ENCODE assay signal across 28 cellular contexts in genomic region chr6:67593247-67593646, GRCh38.
"Had no signal": no experiment of that assay in that cellular context is flagged by ENCODE, and none has a peak within 500 bp of the region (broad histone marks: within the 10 kb centered on the region; RNA-seq: fewer than 3 reads in every experiment).

No MANE protein-coding gene starts in this region.

- H2AFZ ChIP-seq: neural progenitor cell, parathyroid adenoma had no signal

- H3K4me3 ChIP-seq: neural progenitor cell, ovary, psoas muscle, skin epidermis, smooth muscle cell, spleen, suprapubic skin, testis, tibial artery, transverse colon, upper lobe of right lung, uterus had no signal

- H3K9ac ChIP-seq: neural progenitor cell, parathyroid adenoma had no signal

- H3K79me2 ChIP-seq: parathyroid adenoma had no signal

- H3K9me3 ChIP-seq: ovary, psoas muscle, testis, tibial artery, transverse colon, upper lobe of right lung, uterus had no signal

- H3K4me1 ChIP-seq: neural progenitor cell, parathyroid adenoma, psoas muscle, spleen, suprapubic skin, testis, tibial artery, transverse colon, upper lobe of right lung, uterus had no signal

- ATAC-seq: natural killer cell; psoas muscle; right cardiac atrium; sciatic nerve; stimulated activated memory B cell treated with anti-CD40 and anti-IgM and Interleukin-4, amounts not matched to agents 10 μg/mL and 1 μg/mL and 100 μg/mL, for 72 hours; stimulated activated naive CD8-positive, alpha-beta T cell treated with anti-CD3 and anti-CD28 coated beads, Interleukin-15, amount 100 ng/mL, for 72 hours; stimulated activated naive CD8-positive, alpha-beta T cell treated with anti-CD3 and anti-CD28 coated beads, Interleukin-15, Interleukin-2, amounts not matched to agents 100 U/mL and 50 U/mL, for 24 hours; upper lobe of right lung had no signal

- H3K4me2 ChIP-seq: neural progenitor cell, smooth muscle cell had no signal

- DNase-seq: natural killer cell; occipital lobe; ovary; posterior cingulate gyrus; psoas muscle; right cardiac atrium; spleen; stimulated activated CD4-positive, alpha-beta T cell treated with anti-CD3 and anti-CD28 coated beads, Interleukin-12 subunit alpha, Interleukin-12 subunit beta, amount 100 ng/mL, for 4 hours; stimulated activated CD4-positive, alpha-beta T cell treated with anti-CD3 and anti-CD28 coated beads, Interleukin-1b, Interleukin-23, amount 100 ng/mL, for 48 hours; stimulated activated CD4-positive, alpha-beta T cell treated with anti-CD3 and anti-CD28 coated beads, Interleukin-4, amount 100 ng/mL, for 1 hour; stimulated activated CD4-positive, alpha-beta T cell treated with anti-CD3 and anti-CD28 coated beads, Interleukin-4, amount 100 ng/mL, for 4 hours; stimulated activated CD8-positive, alpha-beta memory T cell treated with anti-CD3 and anti-CD28 coated beads, Interleukin-4, amount 100 ng/mL, for 48 hours; stimulated activated naive CD4-positive, alpha-beta T cell; stimulated activated naive CD8-positive, alpha-beta T cell treated with anti-CD3 and anti-CD28 coated beads, Interleukin-15, amount 100 ng/mL, for 72 hours; stimulated activated naive CD8-positive, alpha-beta T cell treated with anti-CD3 and anti-CD28 coated beads, Interleukin-15, Interleukin-2, amounts not matched to agents 100 U/mL and 50 U/mL, for 24 hours; substantia nigra; testis; tibial artery; transverse colon; upper lobe of right lung; uterus had no signal

- H3K27me3 ChIP-seq: neural progenitor cell, ovary, spleen, suprapubic skin, testis, tibial artery, transverse colon, upper lobe of right lung, uterus had no signal

- H3K36me3 ChIP-seq: neural progenitor cell, ovary, spleen, suprapubic skin, tibial artery, transverse colon, upper lobe of right lung, uterus had no signal

- H3K27ac ChIP-seq: neural progenitor cell, ovary, parathyroid adenoma, psoas muscle, skin epidermis, spleen, suprapubic skin, testis, tibial artery, transverse colon, upper lobe of right lung, uterus had no signal
